Comparison of ENCODE assay signal across 9 cellular contexts in genomic region chr12:6384499-6385436, GRCh38. TPM values are rescaled to one million over a fixed set of nuclear protein-coding genes. Genes with fewer than 3 reads are reported as not detected.
DNase-seq lines count a peak whose midpoint lies in the region; ATAC-seq, FAIRE-seq and TF ChIP-seq lines count a peak whose summit lies in the region.
"Had no signal": no experiment of that assay in that cellular context is flagged by ENCODE, and none has a peak within 500 bp of the region (broad histone marks: within the 10 kb centered on the region; RNA-seq: fewer than 3 reads in every experiment).

No MANE protein-coding gene starts in this region.

- CTCF ChIA-PET in Calu3 (lab: Charles Lee): interaction anchor here (0.7 to 3.8 kb wide), 6 partner anchors 8 to 90 kb away, joined by 3 to 22 read pairs (median 3); no protein-coding TSS in a partner anchor

- no peaks in the 10 kb centered on the region for H3K27me3 ChIP-seq in gastrocnemius medialis

- H3K4me3 ChIP-seq in gastrocnemius medialis: peak overlapping the region; percentile 70 to 98 (median 85)

- DNase-seq in Calu3 (no peak), left ventricle myocardium superior (peak; percentile 41), gastrocnemius medialis (no peak), T-helper 1 cell (no peak), frontal cortex (ENCODE audit: low spot score in 2 of 2) (no peak), SKM-1 (lab: John Stamatoyannopoulos, UW; ENCODE audit: unreplicated experiment) (no peak)
- no peak for DNase-seq in activated naive CD8-positive, alpha-beta T cell treated with anti-CD3 and anti-CD28 coated beads, Interleukin-2, amount 10 ng/mL, durations not matched to agents 7 days and 5 days

- H3K36me3 ChIP-seq in gastrocnemius medialis: peaks cover 0 to 33% of the 10 kb centered on the region in 2 donors

- H3K4me1 Mint-ChIP-seq in Calu3 (ENCODE audit: low read depth, unreplicated experiment): peaks cover 32% of the 10 kb centered on the region
- H3K4me1 Mint-ChIP-seq in activated naive CD8-positive, alpha-beta T cell treated with anti-CD3 and anti-CD28 coated beads, Interleukin-2, amount 10 ng/mL, durations not matched to agents 7 days and 5 days: no peaks in the 10 kb centered on the region

- peak overlapping the region; percentile 88 to 99 (median 95) for H3K27ac ChIP-seq in gastrocnemius medialis

- no peak for FAIRE-seq in frontal cortex (lab: Jason Lieb, UNC)

- TF ChIP-seq CTCF in Calu3 (IDR thresholded peaks at IDR 0.05; ENCODE audit: unreplicated experiment) (no peak), gastrocnemius medialis (IDR thresholded peaks at IDR 0.05 in 4 of 5, conservative IDR thresholded peaks at IDR 0.05 in 1 of 5) (no peak)

- no peaks in the 10 kb centered on the region for H3K27me3 Mint-ChIP-seq in Calu3 (ENCODE audit: unreplicated experiment)
- peaks cover 37% of the 10 kb centered on the region for H3K27me3 Mint-ChIP-seq in activated naive CD8-positive, alpha-beta T cell treated with anti-CD3 and anti-CD28 coated beads, Interleukin-2, amount 10 ng/mL, durations not matched to agents 7 days and 5 days

- H3K4me3 Mint-ChIP-seq in Calu3 (ENCODE audit: low read depth, unreplicated experiment): peak overlapping the region; percentile 93
- no peak overlapping the region for H3K4me3 Mint-ChIP-seq in activated naive CD8-positive, alpha-beta T cell treated with anti-CD3 and anti-CD28 coated beads, Interleukin-2, amount 10 ng/mL, durations not matched to agents 7 days and 5 days
- H3K4me3 Mint-ChIP-seq: activated T-helper 1 cell treated with anti-CD3 and anti-CD28 coated beads, Interleukin-12 subunit alpha, Interleukin-12 subunit beta, Interleukin-2, Interleukin-4 antibody, amounts not matched to agents 30 ng/mL and 10 ng/mL and 1 ng/mL, durations not matched to agents 14 hours and 24 hours and 36 hours had no signal

- TF ChIP-seq POLR2A in gastrocnemius medialis (IDR thresholded peaks at IDR 0.05): no peak

- H3K27ac Mint-ChIP-seq in Calu3 (ENCODE audit: unreplicated experiment): peak overlapping the region; percentile 90
- H3K27ac Mint-ChIP-seq in activated naive CD8-positive, alpha-beta T cell treated with anti-CD3 and anti-CD28 coated beads, Interleukin-2, amount 10 ng/mL, durations not matched to agents 7 days and 5 days: peak overlapping the region; percentile 23
- H3K27ac Mint-ChIP-seq: activated T-helper 1 cell treated with anti-CD3 and anti-CD28 coated beads, Interleukin-12 subunit alpha, Interleukin-12 subunit beta, Interleukin-2, Interleukin-4 antibody, amounts not matched to agents 30 ng/mL and 10 ng/mL and 1 ng/mL, durations not matched to agents 14 hours and 24 hours and 36 hours had no signal

- intact Hi-C loops in Calu3 (cut with micrococcal nuclease; ENCODE audit: unreplicated experiment): no loop called here
- intact Hi-C loops in left ventricle myocardium superior (cut with micrococcal nuclease): no loop called here
- intact Hi-C loops in gastrocnemius medialis (cut with DNase I; ENCODE audit: low total_unique reads): loop anchor here (1.0 kb wide), 2 partner anchors 48 to 61 kb away; no protein-coding TSS in a partner anchor

- peaks cover 21 to 28% of the 10 kb centered on the region in 2 donors for H3K4me1 ChIP-seq in gastrocnemius medialis

- H3K9me3 ChIP-seq in gastrocnemius medialis: no peaks in the 10 kb centered on the region

- no peak for ATAC-seq in activated naive CD8-positive, alpha-beta T cell treated with anti-CD3 and anti-CD28 coated beads, Interleukin-2, amount 10 ng/mL, durations not matched to agents 7 days and 5 days (ENCODE audit: low read depth)
- peak; percentile 4 for ATAC-seq in left ventricle myocardium superior
- ATAC-seq in gastrocnemius medialis: peak; percentile 2 to 22
- ATAC-seq in HG03095 (IDR thresholded peaks at IDR 0.05; ENCODE audit: unreplicated experiment): no peak

- POLR2A ChIA-PET in activated naive CD8-positive, alpha-beta T cell treated with anti-CD3 and anti-CD28 coated beads, Interleukin-2, amount 10 ng/mL, durations not matched to agents 7 days and 5 days (lab: Charles Lee): interaction anchor here (1.0 kb wide), 1 partner anchor 51 kb away, joined by 3 read pairs; no protein-coding TSS in a partner anchor

- peaks cover 65% of the 10 kb centered on the region for H3K36me3 Mint-ChIP-seq in Calu3 (ENCODE audit: insufficient read depth, unreplicated experiment)
- H3K36me3 Mint-ChIP-seq in activated naive CD8-positive, alpha-beta T cell treated with anti-CD3 and anti-CD28 coated beads, Interleukin-2, amount 10 ng/mL, durations not matched to agents 7 days and 5 days: no peaks in the 10 kb centered on the region

- BruUV-seq in Calu3 (replicated peaks; lab: Mats Ljungman, UMichigan): no TSS peak

- in situ Hi-C loops in gastrocnemius medialis (cut with MboI; ENCODE audit: low sequenced_read_pairs in 4 of 4): loop anchor here in 2 of 4 donors (10.0 kb wide), 2 partner anchors 50 to 60 kb away; no protein-coding TSS in a partner anchor

- H3K9me3 Mint-ChIP-seq in Calu3 (ENCODE audit: low read depth, unreplicated experiment): no peaks in the 10 kb centered on the region
- no peaks in the 10 kb centered on the region for H3K9me3 Mint-ChIP-seq in activated naive CD8-positive, alpha-beta T cell treated with anti-CD3 and anti-CD28 coated beads, Interleukin-2, amount 10 ng/mL, durations not matched to agents 7 days and 5 days
- H3K9me3 Mint-ChIP-seq: activated T-helper 1 cell treated with anti-CD3 and anti-CD28 coated beads, Interleukin-12 subunit alpha, Interleukin-12 subunit beta, Interleukin-2, Interleukin-4 antibody, amounts not matched to agents 30 ng/mL and 10 ng/mL and 1 ng/mL, durations not matched to agents 14 hours and 24 hours and 36 hours had no signal

RNA-seq across cellular contexts. Expression of gene LTBR, which starts 0.8 kb away (rescaled TPM):
- total RNA-seq in Calu3 (2022) (165 and 167 TPM in 2 replicates), left ventricle myocardium superior (32.9 TPM), gastrocnemius medialis (10 to 100 TPM; 40.2 to 98.6 (median 43.7) TPM), frontal cortex (2.4 TPM)
- 1 to 10 TPM in 1 of 2 experiments, under 1 TPM in 1; 0.61 to 1.4 TPM for total RNA-seq in activated naive CD8-positive, alpha-beta T cell treated with anti-CD3 and anti-CD28 coated beads, Interleukin-2, amount 10 ng/mL, durations not matched to agents 7 days and 5 days

RNA-seq across cellular contexts. Expression of gene SCNN1A, which starts 9.4 kb away (rescaled TPM):
- total RNA-seq in Calu3 (2022) (36.5 and 53.5 TPM in 2 replicates), left ventricle myocardium superior (1.7 TPM), gastrocnemius medialis (1 to 10 TPM in 1 of 4 donors, under 1 TPM in 2, not detected in 1; 0.20 to 2.0 (median 0.38) TPM), frontal cortex (not detected)
- total RNA-seq in activated naive CD8-positive, alpha-beta T cell treated with anti-CD3 and anti-CD28 coated beads, Interleukin-2, amount 10 ng/mL, durations not matched to agents 7 days and 5 days: 1 to 10 TPM in 1 of 2 experiments, under 1 TPM in 1; 0.43 to 1.1 TPM

RNA-seq across cellular contexts. Expression of gene TNFRSF1A, which starts 42.9 kb away (rescaled TPM):
- total RNA-seq in Calu3 (2022): 76.7 and 79.3 TPM in 2 replicates
- total RNA-seq in activated naive CD8-positive, alpha-beta T cell treated with anti-CD3 and anti-CD28 coated beads, Interleukin-2, amount 10 ng/mL, durations not matched to agents 7 days and 5 days: 10 to 100 TPM; 82.9 to 87.1 TPM
- 44.0 TPM for total RNA-seq in left ventricle myocardium superior
- 100 to 1,000 TPM; 103 to 220 (median 193) TPM for total RNA-seq in gastrocnemius medialis
- total RNA-seq in frontal cortex: 4.5 TPM

RNA-seq across cellular contexts. Expression of gene CD27, which starts 60.0 kb away (rescaled TPM):
- total RNA-seq in Calu3 (2022) (not detected in 2 replicates), left ventricle myocardium superior (0.20 TPM), gastrocnemius medialis (under 1 TPM in 1 of 4 donors, not detected in 3; 0.55 TPM), frontal cortex (0.41 TPM)
- 100 to 1,000 TPM; 152 to 158 TPM for total RNA-seq in activated naive CD8-positive, alpha-beta T cell treated with anti-CD3 and anti-CD28 coated beads, Interleukin-2, amount 10 ng/mL, durations not matched to agents 7 days and 5 days

Comparison
In these comparisons a context has a peak if more than half of its experiments do, and no peak if none do; other contexts are left out.
1. ATAC-seq: peak in left ventricle myocardium superior (single experiment) and gastrocnemius medialis (2 of 2); none in activated naive CD8-positive, alpha-beta T cell treated with anti-CD3 and anti-CD28 coated beads, Interleukin-2, amount 10 ng/mL, durations not matched to agents 7 days and 5 days (single experiment) and HG03095 (single experiment).
2. RNA of gene SCNN1A, which starts 9.4 kb away (total RNA-seq): 36.5 to 53.5 TPM in Calu3; 1.7 TPM in left ventricle myocardium superior (single experiment), 0.43 to 1.1 TPM in activated naive CD8-positive, alpha-beta T cell treated with anti-CD3 and anti-CD28 coated beads, Interleukin-2, amount 10 ng/mL, durations not matched to agents 7 days and 5 days, 0.20 to 2.0 TPM in gastrocnemius medialis and not detected in frontal cortex (single experiment); every median in the first group is over 10 times any median in the second.